1 cellular context compared by ENCODE assay signal in genomic region chr20:44419131-44419844, GRCh38.
TF ChIP-seq lines count a peak whose summit lies in the region.

No MANE protein-coding gene starts in this region.

TF ChIP-seq in HepG2, 621 proteins besides CTCF, POLR2A, EP300 and RAD21 (continued from another document and continues in another):
- TF ChIP-seq STAT6 (CRISPR knock-in tag; IDR thresholded peaks at IDR 0.05; ENCODE audit: borderline replicate concordance) (no peak), KAT7 (CRISPR knock-in tag; IDR thresholded peaks at IDR 0.05; ENCODE audit: borderline replicate concordance) (peak; percentile 92), KIAA2018 (CRISPR knock-in tag; IDR thresholded peaks at IDR 0.05; ENCODE audit: borderline replicate concordance) (0 out of 2 replicates have a peak, but pooled peaks have one; percentile 93), TP53 (CRISPR knock-in tag; conservative IDR thresholded peaks at IDR 0.05) (no peak), CCDC6 (CRISPR knock-in tag; IDR thresholded peaks at IDR 0.05) (no peak), SAFB2 (CRISPR knock-in tag; IDR thresholded peaks at IDR 0.05; ENCODE audit: borderline replicate concordance, low read depth) (peak; percentile 76; the same call in 1 of the 2 replicates), SNAPC2 (CRISPR knock-in tag; IDR thresholded peaks at IDR 0.05) (no peak), ZNF639 (CRISPR knock-in tag; conservative IDR thresholded peaks at IDR 0.05) (no peak), ZNF382 (CRISPR knock-in tag; IDR thresholded peaks at IDR 0.05; ENCODE audit: borderline replicate concordance) (no peak), HDAC6 (IDR thresholded peaks at IDR 0.05; ENCODE audit: low read depth, low read length) (no peak), E2F5 (CRISPR knock-in tag; conservative IDR thresholded peaks at IDR 0.05) (no peak), ZSCAN20 (CRISPR knock-in tag; IDR thresholded peaks at IDR 0.05; ENCODE audit: borderline replicate concordance) (no peak), SP2 (CRISPR knock-in tag; IDR thresholded peaks at IDR 0.05) (no peak), ZNF263 (CRISPR knock-in tag; IDR thresholded peaks at IDR 0.05) (peak; percentile 73), KLF11 (CRISPR knock-in tag; IDR thresholded peaks at IDR 0.05) (no peak), IRF1 (CRISPR knock-in tag; IDR thresholded peaks at IDR 0.05; ENCODE audit: low read depth) (no peak), ZFP37 (CRISPR knock-in tag; IDR thresholded peaks at IDR 0.05; ENCODE audit: borderline replicate concordance) (no peak; the same call in 1 of the 2 replicates), NFAT5 (CRISPR knock-in tag; IDR thresholded peaks at IDR 0.05) (no peak), TFE3 (CRISPR knock-in tag; IDR thresholded peaks at IDR 0.05) (peak; percentile 100), AKAP8 (CRISPR knock-in tag; IDR thresholded peaks at IDR 0.05) (peak; percentile 77; the same call in 1 of the 2 replicates), STAT5B (CRISPR knock-in tag; IDR thresholded peaks at IDR 0.05) (no peak), ZNF253 (CRISPR knock-in tag; IDR thresholded peaks at IDR 0.05; ENCODE audit: borderline replicate concordance) (no peak), DNMT1 (CRISPR knock-in tag; IDR thresholded peaks at IDR 0.05) (no peak), TAF1 (CRISPR knock-in tag; IDR thresholded peaks at IDR 0.05) (no peak), ZBTB21 (CRISPR knock-in tag; IDR thresholded peaks at IDR 0.05) (peak; percentile 35; the same call in 1 of the 2 replicates), ZNF556 (CRISPR knock-in tag; IDR thresholded peaks at IDR 0.05; ENCODE audit: borderline replicate concordance) (peak; percentile 93; the same call in 1 of the 2 replicates)
